In genomic region chr4:168336837-168337549, GRCh38 we compare ENCODE assay signal across 29 cellular contexts.
"Had no signal": no experiment of that assay in that cellular context is flagged by ENCODE, and none has a peak within 500 bp of the region (broad histone marks: within the 10 kb centered on the region; RNA-seq: fewer than 3 reads in every experiment).

No MANE protein-coding gene starts in this region.

- H3K27ac Mint-ChIP-seq: activated B cell treated with CpG ODN at 0.5 μM for 24 hours; activated CD8-positive, alpha-beta T cell treated with anti-CD3 and anti-CD28 coated beads for 36 hours; activated T-helper 17 cell treated with anti-CD3 and anti-CD28 coated beads, Interleukin-2, amount 50 U/mL, for 72 hours; effector memory CD8-positive, alpha-beta T cell; naive thymus-derived CD8-positive, alpha-beta T cell; T-helper 2 cell treated with Interferon-gamma antibody and Interleukin-4, amounts not matched to agents 5 μg/mL and 100 μg/mL, for 36 hours had no signal

- H3K36me3 ChIP-seq: esophagus squamous epithelium, gastroesophageal sphincter, sigmoid colon, spleen, tibial nerve had no signal

- H3K27ac ChIP-seq: coronary artery, dorsolateral prefrontal cortex, esophagus squamous epithelium, gastroesophageal sphincter, parathyroid adenoma, psoas muscle, sigmoid colon, spleen, tibial nerve had no signal

- H3K27me3 ChIP-seq: dorsolateral prefrontal cortex, esophagus squamous epithelium, gastroesophageal sphincter, sigmoid colon, spleen, tibial nerve had no signal

- H3K9me3 ChIP-seq: esophagus squamous epithelium, psoas muscle, sigmoid colon, tibial nerve had no signal

- H3K27me3 Mint-ChIP-seq: activated B cell treated with CpG ODN at 0.5 μM for 24 hours; activated CD8-positive, alpha-beta T cell treated with anti-CD3 and anti-CD28 coated beads for 36 hours; activated T-helper 17 cell treated with anti-CD3 and anti-CD28 coated beads, Interleukin-2, amount 50 U/mL, for 72 hours; naive thymus-derived CD8-positive, alpha-beta T cell had no signal

- H3K79me2 ChIP-seq: parathyroid adenoma had no signal

- H2AFZ ChIP-seq: parathyroid adenoma had no signal

- DNase-seq: activated B cell treated with CpG ODN at 0.5 μM for 24 hours; activated CD4-positive, alpha-beta T cell treated with anti-CD3 and anti-CD28 coated beads, Interleukin-2, amount 50 U/mL, for 1 hour; activated CD8-positive, alpha-beta T cell treated with anti-CD3 and anti-CD28 coated beads for 36 hours; activated gamma-delta T cell treated with Interleukin-2 at 50 U/mL for 16 hours; activated naive CD4-positive, alpha-beta T cell treated with anti-CD3 and anti-CD28 coated beads, Interleukin-2, amount 50 U/mL, for 16 hours; activated T-cell treated with anti-CD3 and anti-CD28 coated beads, Interleukin-2, amount 50 U/mL, for 4 hours; amygdala; cerebellar nuclear complex; dorsolateral prefrontal cortex; effector memory CD8-positive, alpha-beta T cell; esophagus squamous epithelium; hippocampal formation; kidney; left colon; midbrain; naive thymus-derived CD8-positive, alpha-beta T cell; occipital lobe; psoas muscle; sigmoid colon; spleen; stimulated activated naive CD4-positive, alpha-beta T cell; T-helper 1 cell had no signal

- H3K4me1 Mint-ChIP-seq: activated B cell treated with CpG ODN at 0.5 μM for 24 hours; activated T-helper 17 cell treated with anti-CD3 and anti-CD28 coated beads, Interleukin-2, amount 50 U/mL, for 72 hours; naive thymus-derived CD8-positive, alpha-beta T cell; neural crest cell had no signal

- H3K4me3 Mint-ChIP-seq: activated B cell treated with CpG ODN at 0.5 μM for 24 hours; activated CD8-positive, alpha-beta T cell treated with anti-CD3 and anti-CD28 coated beads for 36 hours; activated T-cell treated with anti-CD3 and anti-CD28 coated beads, Interleukin-2, amount 50 U/mL, for 4 hours; activated T-helper 17 cell treated with anti-CD3 and anti-CD28 coated beads, Interleukin-2, amount 50 U/mL, for 72 hours; effector memory CD8-positive, alpha-beta T cell; naive thymus-derived CD8-positive, alpha-beta T cell; neural crest cell; T-helper 2 cell treated with Interferon-gamma antibody and Interleukin-4, amounts not matched to agents 5 μg/mL and 100 μg/mL, for 36 hours had no signal

- H3K9me3 Mint-ChIP-seq: activated CD8-positive, alpha-beta T cell treated with anti-CD3 and anti-CD28 coated beads for 36 hours; activated T-helper 17 cell treated with anti-CD3 and anti-CD28 coated beads, Interleukin-2, amount 50 U/mL, for 72 hours; neural crest cell; T-helper 2 cell treated with Interferon-gamma antibody and Interleukin-4, amounts not matched to agents 5 μg/mL and 100 μg/mL, for 36 hours had no signal

- H3K9ac ChIP-seq: parathyroid adenoma had no signal

- H3K4me1 ChIP-seq: esophagus squamous epithelium, gastroesophageal sphincter, parathyroid adenoma, sigmoid colon, spleen, tibial nerve had no signal

- H3K4me3 ChIP-seq: coronary artery, dorsolateral prefrontal cortex, esophagus squamous epithelium, gastroesophageal sphincter, psoas muscle, sigmoid colon, spleen, tibial nerve had no signal

- ATAC-seq: activated CD8-positive, alpha-beta T cell treated with anti-CD3 and anti-CD28 coated beads for 36 hours; activated T-cell treated with anti-CD3 and anti-CD28 coated beads, Interleukin-2, amount 50 U/mL, for 4 hours; activated T-helper 17 cell treated with anti-CD3 and anti-CD28 coated beads, Interleukin-2, amount 50 U/mL, for 72 hours; effector memory CD8-positive, alpha-beta T cell; gastroesophageal sphincter; left colon; naive thymus-derived CD8-positive, alpha-beta T cell; psoas muscle had no signal
